8 cellular contexts compared by ENCODE assay signal in genomic region chr17:78974635-78975591, GRCh38. TPM values are rescaled to one million over a fixed set of nuclear protein-coding genes. Genes with fewer than 3 reads are reported as not detected.
DNase-seq lines count a peak whose midpoint lies in the region; ATAC-seq, FAIRE-seq and TF ChIP-seq lines count a peak whose summit lies in the region.

No MANE protein-coding gene starts in this region.

- intact Hi-C loops in left cardiac atrium (cut with DNase I) = no loop called here
- intact Hi-C loops in gastrocnemius medialis (cut with DNase I; ENCODE audit: low total_unique reads) = loop anchor here (5.0 to 10.0 kb wide), 2 partner anchors 43 to 480 kb away; no protein-coding TSS in a partner anchor

- H3K27me3 ChIP-seq in gastrocnemius medialis = no peaks in the 10 kb centered on the region

- peak overlapping the region in 1 of 4 donors; percentile 13 for H3K4me3 ChIP-seq in gastrocnemius medialis

- in situ Hi-C loops in gastrocnemius medialis (cut with MboI; ENCODE audit: low sequenced_read_pairs in 4 of 4) = no loop called here

- peaks cover 26 to 32% of the 10 kb centered on the region in 2 donors for H3K4me1 ChIP-seq in gastrocnemius medialis

- H3K9me3 ChIP-seq in gastrocnemius medialis = no peaks in the 10 kb centered on the region

- no peak overlapping the region for H3K4me3 Mint-ChIP-seq in activated T-cell treated with anti-CD3 and anti-CD28 coated beads, Interleukin-2, amount 50 U/mL, for 72 hours

- peak; percentile 98 for FAIRE-seq in TTC549 (lab: Jason Lieb, UNC)

- ATAC-seq in activated T-cell treated with anti-CD3 and anti-CD28 coated beads, Interleukin-2, amount 50 U/mL, for 72 hours (replicated peaks in 1 of 2) = peak; percentile 36 to 41
- ATAC-seq in left cardiac atrium (peak; percentile 24 to 43), gastrocnemius medialis (peak; percentile 76 to 82), HG03025 (IDR thresholded peaks at IDR 0.05; ENCODE audit: low FRiP score, unreplicated experiment) (no peak), HG02759 (IDR thresholded peaks at IDR 0.05; ENCODE audit: unreplicated experiment) (no peak), GM18873 (IDR thresholded peaks at IDR 0.05; ENCODE audit: low FRiP score, unreplicated experiment) (no peak)

- no peaks in the 10 kb centered on the region for H3K36me3 Mint-ChIP-seq in activated T-cell treated with anti-CD3 and anti-CD28 coated beads, Interleukin-2, amount 50 U/mL, for 72 hours (ENCODE audit: insufficient read depth in 2 of 2)

- peak overlapping the region; percentile 27 to 71 (median 48) for H3K27ac ChIP-seq in gastrocnemius medialis

- no peak for TF ChIP-seq POLR2A in gastrocnemius medialis (IDR thresholded peaks at IDR 0.05)

- no peaks in the 10 kb centered on the region for H3K9me3 Mint-ChIP-seq in activated T-cell treated with anti-CD3 and anti-CD28 coated beads, Interleukin-2, amount 50 U/mL, for 72 hours

- DNase-seq in activated T-cell treated with anti-CD3 and anti-CD28 coated beads, Interleukin-2, amount 50 U/mL, for 72 hours = no peak
- no peak for DNase-seq in activated T-cell treated with anti-CD3 and anti-CD28 coated beads, Interleukin-2, amount 50 U/mL, for 48 hours
- peak; percentile 73 for DNase-seq in left cardiac atrium
- DNase-seq in gastrocnemius medialis = peak; percentile 55 to 84

- no peak overlapping the region for H3K27ac Mint-ChIP-seq in activated T-cell treated with anti-CD3 and anti-CD28 coated beads, Interleukin-2, amount 50 U/mL, for 72 hours

- H3K27me3 Mint-ChIP-seq in activated T-cell treated with anti-CD3 and anti-CD28 coated beads, Interleukin-2, amount 50 U/mL, for 72 hours (ENCODE audit: low read depth) = no peaks in the 10 kb centered on the region

- no peak for TF ChIP-seq CTCF in gastrocnemius medialis (IDR thresholded peaks at IDR 0.05 in 4 of 5, conservative IDR thresholded peaks at IDR 0.05 in 1 of 5)

- peaks cover 27% of the 10 kb centered on the region for H3K4me1 Mint-ChIP-seq in activated T-cell treated with anti-CD3 and anti-CD28 coated beads, Interleukin-2, amount 50 U/mL, for 72 hours (ENCODE audit: low read depth)

- H3K36me3 ChIP-seq in gastrocnemius medialis = no peaks in the 10 kb centered on the region

RNA-seq across cellular contexts. Expression of gene LGALS3BP, which starts 4.8 kb away (rescaled TPM):
- 10 to 100 TPM; 23.1 to 28.2 TPM for total RNA-seq in activated T-cell treated with anti-CD3 and anti-CD28 coated beads, Interleukin-2, amount 50 U/mL, for 72 hours
- total RNA-seq in left cardiac atrium (100 to 1,000 TPM; 390 to 448 TPM), gastrocnemius medialis (10 to 100 TPM; 15.0 to 45.9 (median 23.0) TPM)

RNA-seq across cellular contexts. Expression of gene CANT1, which starts 34.7 kb away (rescaled TPM):
- total RNA-seq in activated T-cell treated with anti-CD3 and anti-CD28 coated beads, Interleukin-2, amount 50 U/mL, for 72 hours = 10 to 100 TPM; 52.9 to 58.1 TPM
- total RNA-seq in left cardiac atrium = 10 to 100 TPM; 30.5 to 33.3 TPM
- total RNA-seq in gastrocnemius medialis = 10 to 100 TPM; 17.5 to 38.3 (median 26.6) TPM

RNA-seq across cellular contexts. Expression of gene C1QTNF1, which starts 49.1 kb away (rescaled TPM):
- under 1 TPM; 0.31 to 0.88 TPM for total RNA-seq in activated T-cell treated with anti-CD3 and anti-CD28 coated beads, Interleukin-2, amount 50 U/mL, for 72 hours
- total RNA-seq in left cardiac atrium = 100 to 1,000 TPM; 377 to 765 TPM
- total RNA-seq in gastrocnemius medialis = 10 to 100 TPM; 11.1 to 38.6 (median 21.2) TPM

RNA-seq across cellular contexts. Expression of gene TIMP2, which starts 49.7 kb away (rescaled TPM):
- total RNA-seq in activated T-cell treated with anti-CD3 and anti-CD28 coated beads, Interleukin-2, amount 50 U/mL, for 72 hours = 1 to 10 TPM; 2.6 to 4.1 TPM
- total RNA-seq in left cardiac atrium = 100 to 1,000 TPM; 161 to 191 TPM
- total RNA-seq in gastrocnemius medialis = 10 to 100 TPM; 20.4 to 28.7 (median 27.0) TPM

Comparison
In these comparisons a context has a peak if more than half of its experiments do, and no peak if none do; other contexts are left out.
1. ATAC-seq: peak in activated T-cell treated with anti-CD3 and anti-CD28 coated beads, Interleukin-2, amount 50 U/mL, for 72 hours (2 of 2), left cardiac atrium (2 of 2) and gastrocnemius medialis (2 of 2); none in HG03025 (single experiment), HG02759 (single experiment) and GM18873 (single experiment).
2. DNase-seq: peak in left cardiac atrium (single experiment) and gastrocnemius medialis (2 of 2); none in activated T-cell treated with anti-CD3 and anti-CD28 coated beads, Interleukin-2, amount 50 U/mL, for 72 hours (0 of 2) and activated T-cell treated with anti-CD3 and anti-CD28 coated beads, Interleukin-2, amount 50 U/mL, for 48 hours (0 of 2).
3. RNA of gene LGALS3BP, which starts 4.8 kb away (total RNA-seq): 390 to 448 TPM in left cardiac atrium; 15.0 to 45.9 TPM in gastrocnemius medialis and 23.1 to 28.2 TPM in activated T-cell treated with anti-CD3 and anti-CD28 coated beads, Interleukin-2, amount 50 U/mL, for 72 hours; every median in the first group is over 4 times any median in the second.
4. RNA of gene C1QTNF1, which starts 49.1 kb away (total RNA-seq): 377 to 765 TPM in left cardiac atrium; 11.1 to 38.6 TPM in gastrocnemius medialis and 0.31 to 0.88 TPM in activated T-cell treated with anti-CD3 and anti-CD28 coated beads, Interleukin-2, amount 50 U/mL, for 72 hours; every median in the first group is over 4 times any median in the second.